8 cellular contexts compared by ENCODE assay signal in genomic region chr17:45619983-45620382, GRCh38.
DNase-seq lines count a peak whose midpoint lies in the region; ATAC-seq, FAIRE-seq and TF ChIP-seq lines count a peak whose summit lies in the region.
"Not testable (repeated sequence)": the region's sequence is repeated elsewhere in the genome, so short reads cannot be mapped to it uniquely, and the experiment has no call there.

No MANE protein-coding gene starts in this region.

- not testable (repeated sequence) for H3K9ac ChIP-seq in GM12878 (ENCODE audit: control insufficient read depth, insufficient read depth, low read length)

- SMC1A ChIA-PET in GM12878 (lab: Charles Lee; ENCODE audit: uncharacterized antibody, unreplicated experiment): not testable (repeated sequence)

- ATAC-seq in GM21723 (IDR thresholded peaks at IDR 0.05; ENCODE audit: unreplicated experiment) (peak; percentile 99), HG03558 (IDR thresholded peaks at IDR 0.05; ENCODE audit: extremely low read depth, unreplicated experiment) (peak; percentile 63), GM12878 (peak; percentile 100), right cardiac atrium (peak; percentile 99 to 100)
- peak; percentile 100 for ATAC-seq in stimulated activated naive CD8-positive, alpha-beta T cell treated with anti-CD3 and anti-CD28 coated beads, Interleukin-15, Interleukin-2, amounts not matched to agents 100 U/mL and 50 U/mL, for 24 hours

- RAD21 ChIA-PET in GM12878 (lab: Charles Lee; ENCODE audit: unreplicated experiment): not testable (repeated sequence)

- intact Hi-C loops in GM12878 (cut with micrococcal nuclease; ENCODE audit: unreplicated experiment); right cardiac atrium (cut with DNase I); posterior vena cava (cut with DNase I): not testable (repeated sequence)

- in situ Hi-C loops in GM12878 (cut with MboI): loop anchor here (25.0 kb wide), 1 partner anchor 358 kb away; the partner anchor contains the start of gene SPATA32

- DNase-seq in ELR (ENCODE audit: low read depth) (peak; percentile 52), right cardiac atrium (peak; percentile 49 to 92 (median 86)), posterior vena cava (ENCODE audit: low spot score) (peak; percentile 91)
- DNase-seq in GM12878 (ENCODE audit: low read depth, low spot score): not testable (repeated sequence)
- peak; percentile 83 for DNase-seq in stimulated activated naive CD8-positive, alpha-beta T cell treated with anti-CD3 and anti-CD28 coated beads, Interleukin-15, Interleukin-2, amounts not matched to agents 100 U/mL and 50 U/mL, for 24 hours

- under 1% methylated on average over 14 of the region's 16 CpGs for WGBS in GM12878 (ENCODE audit: insufficient coverage, insufficient replicate concordance, low lambda C conversion rate, missing lambda C conversion rate)
- WGBS in right cardiac atrium: under 1% methylated on average over 15 of the region's 16 CpGs

- CTCF ChIA-PET in GM12878 (lab: Yijun Ruan, JAX): not testable (repeated sequence)

- TF ChIP-seq EP300 in GM12878 (IDR thresholded peaks at IDR 0.05; ENCODE audit: borderline replicate concordance in 1 of 2, control insufficient read depth in 1 of 2, low read depth in 2 of 2, low read length in 2 of 2): not testable (repeated sequence)

- 0 out of 2 replicates have a peak overlapping the region, but pooled peaks have one; percentile 42 for H3K4me2 ChIP-seq in GM12878 (ENCODE audit: control insufficient read depth, insufficient read depth)

- BruUV-seq in GM12878 (replicated peaks; lab: Mats Ljungman, UMichigan): not testable (repeated sequence)

- not testable (repeated sequence) for H3K79me2 ChIP-seq in GM12878 (ENCODE audit: control insufficient read depth, insufficient read depth, low read length)

- TF ChIP-seq POLR2A in GM12878 (IDR thresholded peaks at IDR 0.05; ENCODE audit: low read depth, low read length): not testable (repeated sequence)

- H2AFZ ChIP-seq in GM12878 (ENCODE audit: control insufficient read depth, low read depth, low read length): peak overlapping the region; percentile 85

- not testable (repeated sequence) for H3K36me3 ChIP-seq in GM12878 (ENCODE audit: control insufficient read depth in 2 of 2, insufficient read depth in 2 of 2, low read length in 1 of 2)

- not testable (repeated sequence) for TF ChIP-seq CTCF in WI38 (IDR thresholded peaks at IDR 0.05; ENCODE audit: low read depth, low read length); GM12878 (IDR thresholded peaks at IDR 0.05 in 2 of 3, conservative IDR thresholded peaks at IDR 0.05 in 1 of 3; ENCODE audit: control insufficient read depth in 2 of 3, extremely low read depth in 1 of 3, insufficient read depth in 1 of 3, low read depth in 3 of 3, low read length in 3 of 3)

- not testable (repeated sequence) for H3K27me3 ChIP-seq in GM12878 (replicated peaks in 1 of 2; ENCODE audit: control insufficient read depth in 2 of 2, insufficient read depth in 2 of 2, low read length in 1 of 2); right cardiac atrium (ENCODE audit: control insufficient read depth, insufficient read depth)

- peak; percentile 91 for FAIRE-seq in GM12878 (lab: Jason Lieb, UNC)

- not testable (repeated sequence) for H3K9me3 ChIP-seq in GM12878 (replicated peaks; ENCODE audit: control insufficient read depth, insufficient read depth, low read length); right cardiac atrium (ENCODE audit: control insufficient read depth, low read length)

- not testable (repeated sequence) for H3K27ac ChIP-seq in GM12878 (ENCODE audit: control insufficient read depth, insufficient read depth); right cardiac atrium (ENCODE audit: low read length)

- POLR2A ChIA-PET in GM12878 (lab: Charles Lee): not testable (repeated sequence)

- not testable (repeated sequence) for H3K4me1 ChIP-seq in GM12878 (ENCODE audit: control insufficient read depth, insufficient read depth, low read length); right cardiac atrium (ENCODE audit: control insufficient read depth, insufficient read depth, low read length)

- H4K20me1 ChIP-seq in GM12878 (ENCODE audit: control insufficient read depth, insufficient read depth): not testable (repeated sequence)

- H3K4me3 ChIP-seq in WI38 (ENCODE audit: low read depth, low read length) (peak overlapping the region; percentile 50), GM12878 (peak overlapping the region; percentile 41; the same call in 1 of the 2 replicates), right cardiac atrium (ENCODE audit: low read length) (peak overlapping the region; percentile 67)

- TF ChIP-seq RAD21 in GM12878 (IDR thresholded peaks at IDR 0.05; ENCODE audit: insufficient read depth, low read depth, low read length): not testable (repeated sequence)

TF ChIP-seq in GM12878, 131 proteins besides CTCF, POLR2A, EP300 and RAD21:
- TF ChIP-seq DPF2 (IDR thresholded peaks at IDR 0.05): peak; percentile 62; the same call in 1 of the 2 replicates
- 0 out of 2 replicates have a peak, but pooled peaks have one; percentile 16 for TF ChIP-seq SPI1 (IDR thresholded peaks at IDR 0.05; ENCODE audit: borderline replicate concordance, insufficient read depth, low read depth, low read length)
- peak; percentile 74 for TF ChIP-seq ZNF622 (IDR thresholded peaks at IDR 0.05)
- peak; percentile 56 for TF ChIP-seq SP1 (IDR thresholded peaks at IDR 0.05; ENCODE audit: low read depth, low read length)
- 0 out of 2 replicates have a peak, but pooled peaks have one; percentile 37 for TF ChIP-seq HDGF (IDR thresholded peaks at IDR 0.05)
- TF ChIP-seq PKNOX1 (IDR thresholded peaks at IDR 0.05): peak; percentile 98
- TF ChIP-seq IRF3 (IDR thresholded peaks at IDR 0.05): peak; percentile 48; the same call in 1 of the 2 replicates
- peak; percentile 79 for TF ChIP-seq PBX3 (IDR thresholded peaks at IDR 0.05; ENCODE audit: insufficient replicate concordance, low read depth, low read length)
- 0 out of 4 replicates have a peak, but pooled peaks of 1 of the 2 experiments have one; percentile 5 for TF ChIP-seq BHLHE40 (IDR thresholded peaks at IDR 0.05; ENCODE audit: borderline replicate concordance in 1 of 2, low read depth in 2 of 2, low read length in 1 of 2)
